In genomic region chr17:77110006-77110374, GRCh38 we compare ENCODE assay signal across 8 cellular contexts. TPM values are rescaled to one million over a fixed set of nuclear protein-coding genes. Genes with fewer than 3 reads are reported as not detected.
DNase-seq lines count a peak whose midpoint lies in the region; ATAC-seq, FAIRE-seq and TF ChIP-seq lines count a peak whose summit lies in the region.

No MANE protein-coding gene starts in this region.

- H3K4me3 Mint-ChIP-seq in activated B cell treated with CpG ODN at 0.5 μM for 24 hours: peak overlapping the region; percentile 53
- H3K4me3 Mint-ChIP-seq in activated naive CD4-positive, alpha-beta T cell treated with anti-CD3 and anti-CD28 coated beads for 36 hours: no peak overlapping the region

- H3K9me3 ChIP-seq in stomach smooth muscle (ENCODE audit: control insufficient read depth in 2 of 2, low read length in 2 of 2) (no peaks in the 10 kb centered on the region), ovary (no peaks in the 10 kb centered on the region)

- CTCF ChIA-PET in activated B cell treated with CpG ODN at 0.5 μM for 24 hours (lab: Charles Lee): no interaction called here
- CTCF ChIA-PET in activated naive CD4-positive, alpha-beta T cell treated with anti-CD3 and anti-CD28 coated beads for 36 hours (lab: Charles Lee): no interaction called here

- H3K36me3 ChIP-seq in stomach smooth muscle (ENCODE audit: control insufficient read depth in 2 of 2, insufficient read depth in 2 of 2, low read length in 2 of 2): no peaks in the 10 kb centered on the region
- H3K36me3 ChIP-seq in ovary: no peaks in the 10 kb centered on the region

- WGBS in ovary, 3 donors: 3 to 9% (median 4%) methylated on average over 4 of the region's 4 CpGs

- TF ChIP-seq EP300 in ovary (IDR thresholded peaks at IDR 0.05): no peak

- no peak for DNase-seq in HTR-8/SVneo (ENCODE audit: insufficient read length, low spot score)
- no peak for DNase-seq in activated B cell treated with CpG ODN at 0.5 μM for 24 hours
- peak; percentile 51 for DNase-seq in iPS-NIHi11 (ENCODE audit: low spot score)
- DNase-seq in ovary: no peak
- DNase-seq in T-helper 9 cell: no peak
- DNase-seq in activated naive CD4-positive, alpha-beta T cell treated with anti-CD3 and anti-CD28 coated beads for 36 hours: no peak

- no peaks in the 10 kb centered on the region for H3K9me3 Mint-ChIP-seq in activated B cell treated with CpG ODN at 0.5 μM for 24 hours
- no peaks in the 10 kb centered on the region for H3K9me3 Mint-ChIP-seq in activated naive CD4-positive, alpha-beta T cell treated with anti-CD3 and anti-CD28 coated beads for 36 hours

- POLR2A ChIA-PET in activated B cell treated with CpG ODN at 0.5 μM for 24 hours (lab: Charles Lee): interaction anchor here (0.7 to 1.9 kb wide), 7 partner anchors 10 to 226 kb away, joined by 3 to 22 read pairs (median 5); partner anchors contain the start of gene SEC14L1

- H3K27me3 Mint-ChIP-seq in activated B cell treated with CpG ODN at 0.5 μM for 24 hours: no peaks in the 10 kb centered on the region
- no peaks in the 10 kb centered on the region for H3K27me3 Mint-ChIP-seq in activated naive CD4-positive, alpha-beta T cell treated with anti-CD3 and anti-CD28 coated beads for 36 hours (ENCODE audit: low read depth)

- peak; percentile 23 for ATAC-seq in activated B cell treated with CpG ODN at 0.5 μM for 24 hours (ENCODE audit: low read depth)
- no peak for ATAC-seq in HG02973 (IDR thresholded peaks at IDR 0.05; ENCODE audit: unreplicated experiment)

- intact Hi-C loops in activated B cell treated with CpG ODN at 0.5 μM for 24 hours (cut with micrococcal nuclease): no loop called here
- intact Hi-C loops in ovary (cut with DNase I): no loop called here
- intact Hi-C loops in activated naive CD4-positive, alpha-beta T cell treated with anti-CD3 and anti-CD28 coated beads for 36 hours (cut with micrococcal nuclease): no loop called here

- TF ChIP-seq POLR2A in ovary (IDR thresholded peaks at IDR 0.05): no peak

- H3K4me3 ChIP-seq in stomach smooth muscle (ENCODE audit: low read length in 2 of 2) (no peak overlapping the region), ovary (no peak overlapping the region)

- no peak for TF ChIP-seq CTCF in activated B cell treated with CpG ODN at 0.5 μM for 24 hours (IDR thresholded peaks at IDR 0.05)
- no peak for TF ChIP-seq CTCF in ovary (IDR thresholded peaks at IDR 0.05)

- no peaks in the 10 kb centered on the region for H3K36me3 Mint-ChIP-seq in activated B cell treated with CpG ODN at 0.5 μM for 24 hours (ENCODE audit: low read depth)
- peaks cover 12% of the 10 kb centered on the region for H3K36me3 Mint-ChIP-seq in activated naive CD4-positive, alpha-beta T cell treated with anti-CD3 and anti-CD28 coated beads for 36 hours (ENCODE audit: low read depth)

- peaks cover 56% of the 10 kb centered on the region for H3K4me1 Mint-ChIP-seq in activated B cell treated with CpG ODN at 0.5 μM for 24 hours
- peaks cover 14% of the 10 kb centered on the region for H3K4me1 Mint-ChIP-seq in activated naive CD4-positive, alpha-beta T cell treated with anti-CD3 and anti-CD28 coated beads for 36 hours (ENCODE audit: low read depth)

- H3K27me3 ChIP-seq in stomach smooth muscle (ENCODE audit: control insufficient read depth in 1 of 2, insufficient read depth in 2 of 2, low read length in 2 of 2): no peaks in the 10 kb centered on the region
- no peaks in the 10 kb centered on the region for H3K27me3 ChIP-seq in ovary

- peaks cover 12% of the 10 kb centered on the region for H3K4me1 ChIP-seq in stomach smooth muscle (ENCODE audit: control insufficient read depth, insufficient read depth, low read length)
- H3K4me1 ChIP-seq in ovary (ENCODE audit: insufficient read depth): peaks cover 10% of the 10 kb centered on the region

- H3K27ac Mint-ChIP-seq in activated B cell treated with CpG ODN at 0.5 μM for 24 hours: peak overlapping the region; percentile 38
- H3K27ac Mint-ChIP-seq in activated naive CD4-positive, alpha-beta T cell treated with anti-CD3 and anti-CD28 coated beads for 36 hours: no peak overlapping the region

- H3K9ac ChIP-seq in stomach smooth muscle (ENCODE audit: low read length in 2 of 2): no peak overlapping the region

- H3K27ac ChIP-seq in stomach smooth muscle (ENCODE audit: low read length) (peak overlapping the region; percentile 58), ovary (peak overlapping the region in 1 of 2 donors; percentile 43)

- peak; percentile 9 for FAIRE-seq in HTR-8/SVneo (lab: Jason Lieb, UNC)

RNA-seq across cellular contexts. Expression of gene SEC14L1, which starts 30.8 kb away (rescaled TPM):
- total RNA-seq in activated B cell treated with CpG ODN at 0.5 μM for 24 hours: 60.7 and 79.6 TPM in 2 replicates
- total RNA-seq in ovary: 10 to 100 TPM; 29.1 to 70.4 (median 53.7) TPM
- polyA plus RNA-seq in ovary: 10 to 100 TPM; 32.7 to 78.7 TPM
- total RNA-seq in activated naive CD4-positive, alpha-beta T cell treated with anti-CD3 and anti-CD28 coated beads for 36 hours: 10 to 100 TPM; 39.6 to 42.5 TPM
